2 cellular contexts compared by ENCODE assay signal in the genomic region with DNA sequence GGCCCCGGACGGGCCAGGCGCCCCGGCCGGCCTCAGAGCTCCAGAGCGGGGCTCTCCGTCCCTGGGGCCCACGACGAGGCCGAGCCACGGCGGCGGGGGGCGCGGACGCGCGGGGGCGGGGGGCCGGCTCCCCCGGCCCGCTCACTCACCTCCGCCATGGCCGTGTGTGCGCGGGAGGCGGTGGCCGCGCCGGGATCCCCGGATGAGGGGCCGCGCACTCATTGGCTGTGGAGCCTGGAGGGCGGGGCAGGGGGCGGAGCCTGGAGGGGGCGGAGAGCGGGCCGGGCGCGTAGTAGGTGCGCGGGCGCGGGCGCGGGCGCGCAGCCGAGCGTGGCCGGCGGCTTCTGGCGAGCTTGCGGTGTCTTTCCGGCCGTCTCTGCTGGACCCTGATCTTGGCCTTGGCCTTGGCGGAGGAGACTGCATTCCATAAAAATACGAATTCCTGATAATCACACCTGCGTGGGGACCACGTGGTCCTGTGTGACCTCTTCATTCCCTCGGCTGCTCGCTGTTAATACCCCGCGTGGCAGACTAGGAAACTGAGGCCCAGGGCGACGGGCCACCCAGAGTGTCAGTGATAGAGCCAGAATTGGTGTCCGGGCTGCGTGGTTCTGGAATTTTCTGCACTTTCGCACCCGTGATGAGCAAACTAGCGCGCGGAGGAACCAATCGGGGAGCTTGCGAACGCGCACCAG.
TF ChIP-seq lines count a peak whose summit lies in the region.

A gene with protein sequence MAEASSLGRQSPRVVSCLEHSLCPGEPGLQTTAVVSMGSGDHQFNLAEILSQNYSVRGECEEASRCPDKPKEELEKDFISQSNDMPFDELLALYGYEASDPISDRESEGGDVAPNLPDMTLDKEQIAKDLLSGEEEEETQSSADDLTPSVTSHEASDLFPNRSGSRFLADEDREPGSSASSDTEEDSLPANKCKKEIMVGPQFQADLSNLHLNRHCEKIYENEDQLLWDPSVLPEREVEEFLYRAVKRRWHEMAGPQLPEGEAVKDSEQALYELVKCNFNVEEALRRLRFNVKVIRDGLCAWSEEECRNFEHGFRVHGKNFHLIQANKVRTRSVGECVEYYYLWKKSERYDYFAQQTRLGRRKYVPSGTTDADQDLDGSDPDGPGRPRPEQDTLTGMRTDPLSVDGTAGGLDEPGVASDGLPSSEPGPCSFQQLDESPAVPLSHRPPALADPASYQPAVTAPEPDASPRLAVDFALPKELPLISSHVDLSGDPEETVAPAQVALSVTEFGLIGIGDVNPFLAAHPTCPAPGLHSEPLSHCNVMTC (minus strand): TSS at position 172 of the 695 bp plus-strand sequence. CDS start 14 bp downstream, at position 158.

TF ChIP-seq in HEK293, 187 proteins besides CTCF, POLR2A, EP300 and RAD21 (continued from another document and continues in another):
- TF ChIP-seq, protein P1, sequence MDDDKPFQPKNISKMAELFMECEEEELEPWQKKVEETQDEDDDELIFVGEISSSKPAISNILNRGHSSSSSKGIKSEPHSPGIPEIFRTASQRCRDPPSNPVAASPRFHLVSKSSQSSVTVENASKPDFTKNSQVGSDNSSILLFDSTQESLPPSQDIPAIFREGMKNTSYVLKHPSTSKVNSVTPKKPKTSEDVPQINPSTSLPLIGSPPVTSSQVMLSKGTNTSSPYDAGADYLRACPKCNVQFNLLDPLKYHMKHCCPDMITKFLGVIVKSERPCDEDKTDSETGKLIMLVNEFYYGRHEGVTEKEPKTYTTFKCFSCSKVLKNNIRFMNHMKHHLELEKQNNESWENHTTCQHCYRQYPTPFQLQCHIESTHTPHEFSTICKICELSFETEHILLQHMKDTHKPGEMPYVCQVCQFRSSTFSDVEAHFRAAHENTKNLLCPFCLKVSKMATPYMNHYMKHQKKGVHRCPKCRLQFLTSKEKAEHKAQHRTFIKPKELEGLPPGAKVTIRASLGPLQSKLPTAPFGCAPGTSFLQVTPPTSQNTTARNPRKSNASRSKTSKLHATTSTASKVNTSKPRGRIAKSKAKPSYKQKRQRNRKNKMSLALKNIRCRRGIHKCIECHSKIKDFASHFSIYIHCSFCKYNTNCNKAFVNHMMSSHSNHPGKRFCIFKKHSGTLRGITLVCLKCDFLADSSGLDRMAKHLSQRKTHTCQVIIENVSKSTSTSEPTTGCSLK (tag by site-specific recombination; IDR thresholded peaks at IDR 0.05), result no peak
- no peak for TF ChIP-seq ZNF174 (tag by site-specific recombination; IDR thresholded peaks at IDR 0.05)
- TF ChIP-seq, protein P2, sequence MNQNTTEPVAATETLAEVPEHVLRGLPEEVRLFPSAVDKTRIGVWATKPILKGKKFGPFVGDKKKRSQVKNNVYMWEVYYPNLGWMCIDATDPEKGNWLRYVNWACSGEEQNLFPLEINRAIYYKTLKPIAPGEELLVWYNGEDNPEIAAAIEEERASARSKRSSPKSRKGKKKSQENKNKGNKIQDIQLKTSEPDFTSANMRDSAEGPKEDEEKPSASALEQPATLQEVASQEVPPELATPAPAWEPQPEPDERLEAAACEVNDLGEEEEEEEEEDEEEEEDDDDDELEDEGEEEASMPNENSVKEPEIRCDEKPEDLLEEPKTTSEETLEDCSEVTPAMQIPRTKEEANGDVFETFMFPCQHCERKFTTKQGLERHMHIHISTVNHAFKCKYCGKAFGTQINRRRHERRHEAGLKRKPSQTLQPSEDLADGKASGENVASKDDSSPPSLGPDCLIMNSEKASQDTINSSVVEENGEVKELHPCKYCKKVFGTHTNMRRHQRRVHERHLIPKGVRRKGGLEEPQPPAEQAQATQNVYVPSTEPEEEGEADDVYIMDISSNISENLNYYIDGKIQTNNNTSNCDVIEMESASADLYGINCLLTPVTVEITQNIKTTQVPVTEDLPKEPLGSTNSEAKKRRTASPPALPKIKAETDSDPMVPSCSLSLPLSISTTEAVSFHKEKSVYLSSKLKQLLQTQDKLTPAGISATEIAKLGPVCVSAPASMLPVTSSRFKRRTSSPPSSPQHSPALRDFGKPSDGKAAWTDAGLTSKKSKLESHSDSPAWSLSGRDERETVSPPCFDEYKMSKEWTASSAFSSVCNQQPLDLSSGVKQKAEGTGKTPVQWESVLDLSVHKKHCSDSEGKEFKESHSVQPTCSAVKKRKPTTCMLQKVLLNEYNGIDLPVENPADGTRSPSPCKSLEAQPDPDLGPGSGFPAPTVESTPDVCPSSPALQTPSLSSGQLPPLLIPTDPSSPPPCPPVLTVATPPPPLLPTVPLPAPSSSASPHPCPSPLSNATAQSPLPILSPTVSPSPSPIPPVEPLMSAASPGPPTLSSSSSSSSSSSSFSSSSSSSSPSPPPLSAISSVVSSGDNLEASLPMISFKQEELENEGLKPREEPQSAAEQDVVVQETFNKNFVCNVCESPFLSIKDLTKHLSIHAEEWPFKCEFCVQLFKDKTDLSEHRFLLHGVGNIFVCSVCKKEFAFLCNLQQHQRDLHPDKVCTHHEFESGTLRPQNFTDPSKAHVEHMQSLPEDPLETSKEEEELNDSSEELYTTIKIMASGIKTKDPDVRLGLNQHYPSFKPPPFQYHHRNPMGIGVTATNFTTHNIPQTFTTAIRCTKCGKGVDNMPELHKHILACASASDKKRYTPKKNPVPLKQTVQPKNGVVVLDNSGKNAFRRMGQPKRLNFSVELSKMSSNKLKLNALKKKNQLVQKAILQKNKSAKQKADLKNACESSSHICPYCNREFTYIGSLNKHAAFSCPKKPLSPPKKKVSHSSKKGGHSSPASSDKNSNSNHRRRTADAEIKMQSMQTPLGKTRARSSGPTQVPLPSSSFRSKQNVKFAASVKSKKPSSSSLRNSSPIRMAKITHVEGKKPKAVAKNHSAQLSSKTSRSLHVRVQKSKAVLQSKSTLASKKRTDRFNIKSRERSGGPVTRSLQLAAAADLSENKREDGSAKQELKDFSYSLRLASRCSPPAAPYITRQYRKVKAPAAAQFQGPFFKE (tag by site-specific recombination; IDR thresholded peaks at IDR 0.05; ENCODE audit: borderline replicate concordance), result no peak
- TF ChIP-seq, protein P3, sequence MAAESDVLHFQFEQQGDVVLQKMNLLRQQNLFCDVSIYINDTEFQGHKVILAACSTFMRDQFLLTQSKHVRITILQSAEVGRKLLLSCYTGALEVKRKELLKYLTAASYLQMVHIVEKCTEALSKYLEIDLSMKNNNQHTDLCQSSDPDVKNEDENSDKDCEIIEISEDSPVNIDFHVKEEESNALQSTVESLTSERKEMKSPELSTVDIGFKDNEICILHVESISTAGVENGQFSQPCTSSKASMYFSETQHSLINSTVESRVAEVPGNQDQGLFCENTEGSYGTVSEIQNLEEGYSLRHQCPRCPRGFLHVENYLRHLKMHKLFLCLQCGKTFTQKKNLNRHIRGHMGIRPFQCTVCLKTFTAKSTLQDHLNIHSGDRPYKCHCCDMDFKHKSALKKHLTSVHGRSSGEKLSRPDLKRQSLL (tag by site-specific recombination; IDR thresholded peaks at IDR 0.05), result no peak
- TF ChIP-seq SP2 (tag by site-specific recombination; IDR thresholded peaks at IDR 0.05), result peak; percentile 39
- TF ChIP-seq SALL2 (tag by site-specific recombination; IDR thresholded peaks at IDR 0.05; ENCODE audit: borderline replicate concordance), result no peak
- no peak for TF ChIP-seq HOXA7 (CRISPR knock-in tag; IDR thresholded peaks at IDR 0.05; ENCODE audit: borderline replicate concordance)
- 0 out of 2 replicates have a peak, but pooled peaks have one; percentile 17 for TF ChIP-seq ZXDB (tag by site-specific recombination; IDR thresholded peaks at IDR 0.05)
- TF ChIP-seq ZBTB20 (tag by site-specific recombination; IDR thresholded peaks at IDR 0.05), result no peak
- TF ChIP-seq ZNF76 (tag by site-specific recombination; IDR thresholded peaks at IDR 0.05; ENCODE audit: borderline replicate concordance, low read depth), result no peak
- TF ChIP-seq, protein P4, sequence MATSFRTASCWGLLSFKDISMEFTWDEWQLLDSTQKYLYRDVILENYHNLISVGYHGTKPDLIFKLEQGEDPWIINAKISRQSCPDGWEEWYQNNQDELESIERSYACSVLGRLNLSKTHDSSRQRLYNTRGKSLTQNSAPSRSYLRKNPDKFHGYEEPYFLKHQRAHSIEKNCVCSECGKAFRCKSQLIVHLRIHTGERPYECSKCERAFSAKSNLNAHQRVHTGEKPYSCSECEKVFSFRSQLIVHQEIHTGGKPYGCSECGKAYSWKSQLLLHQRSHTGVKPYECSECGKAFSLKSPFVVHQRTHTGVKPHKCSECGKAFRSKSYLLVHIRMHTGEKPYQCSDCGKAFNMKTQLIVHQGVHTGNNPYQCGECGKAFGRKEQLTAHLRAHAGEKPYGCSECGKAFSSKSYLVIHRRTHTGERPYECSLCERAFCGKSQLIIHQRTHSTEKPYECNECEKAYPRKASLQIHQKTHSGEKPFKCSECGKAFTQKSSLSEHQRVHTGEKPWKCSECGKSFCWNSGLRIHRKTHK (tag by site-specific recombination; IDR thresholded peaks at IDR 0.05), result no peak

TF ChIP-seq in GM12878, 131 proteins besides CTCF, POLR2A, EP300 and RAD21 (continued from another document and continues in another):
- TF ChIP-seq, protein P5, sequence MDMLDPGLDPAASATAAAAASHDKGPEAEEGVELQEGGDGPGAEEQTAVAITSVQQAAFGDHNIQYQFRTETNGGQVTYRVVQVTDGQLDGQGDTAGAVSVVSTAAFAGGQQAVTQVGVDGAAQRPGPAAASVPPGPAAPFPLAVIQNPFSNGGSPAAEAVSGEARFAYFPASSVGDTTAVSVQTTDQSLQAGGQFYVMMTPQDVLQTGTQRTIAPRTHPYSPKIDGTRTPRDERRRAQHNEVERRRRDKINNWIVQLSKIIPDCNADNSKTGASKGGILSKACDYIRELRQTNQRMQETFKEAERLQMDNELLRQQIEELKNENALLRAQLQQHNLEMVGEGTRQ (IDR thresholded peaks at IDR 0.05; ENCODE audit: borderline replicate concordance, low read depth, low read length), result no peak
- TF ChIP-seq, protein P6, sequence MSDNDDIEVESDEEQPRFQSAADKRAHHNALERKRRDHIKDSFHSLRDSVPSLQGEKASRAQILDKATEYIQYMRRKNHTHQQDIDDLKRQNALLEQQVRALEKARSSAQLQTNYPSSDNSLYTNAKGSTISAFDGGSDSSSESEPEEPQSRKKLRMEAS (IDR thresholded peaks at IDR 0.05; ENCODE audit: low read depth, low read length), result peak; percentile 22; the same call in 1 of the 2 replicates
- TF ChIP-seq PAX5 (IDR thresholded peaks at IDR 0.05; ENCODE audit: borderline replicate concordance, low read depth, low read length) (peak; percentile 99), ETV6 (conservative IDR thresholded peaks at IDR 0.05 in 1 of 2, IDR thresholded peaks at IDR 0.05 in 1 of 2; ENCODE audit: borderline replicate concordance in 1 of 2, low read depth in 1 of 2) (no peak), RFX5 (IDR thresholded peaks at IDR 0.05; ENCODE audit: low read depth, low read length) (no peak), RELA (IDR thresholded peaks at IDR 0.05; ENCODE audit: borderline replicate concordance, partially characterized antibody) (no peak), WRNIP1 (IDR thresholded peaks at IDR 0.05; ENCODE audit: borderline replicate concordance, low read depth, low read length) (no peak), CREB1 (IDR thresholded peaks at IDR 0.05; ENCODE audit: low read depth) (no peak; the same call in 1 of the 2 replicates), BHLHE40 (IDR thresholded peaks at IDR 0.05; ENCODE audit: borderline replicate concordance in 1 of 2, low read depth in 2 of 2, low read length in 1 of 2) (peak in 1 of 2 experiments; percentile 17; a peak in 1 of 4 replicates), KAT2A (conservative IDR thresholded peaks at IDR 0.05; ENCODE audit: control insufficient read depth, low read depth, low read length) (no peak), YBX1 (IDR thresholded peaks at IDR 0.05) (no peak)
- TF ChIP-seq, protein P7, sequence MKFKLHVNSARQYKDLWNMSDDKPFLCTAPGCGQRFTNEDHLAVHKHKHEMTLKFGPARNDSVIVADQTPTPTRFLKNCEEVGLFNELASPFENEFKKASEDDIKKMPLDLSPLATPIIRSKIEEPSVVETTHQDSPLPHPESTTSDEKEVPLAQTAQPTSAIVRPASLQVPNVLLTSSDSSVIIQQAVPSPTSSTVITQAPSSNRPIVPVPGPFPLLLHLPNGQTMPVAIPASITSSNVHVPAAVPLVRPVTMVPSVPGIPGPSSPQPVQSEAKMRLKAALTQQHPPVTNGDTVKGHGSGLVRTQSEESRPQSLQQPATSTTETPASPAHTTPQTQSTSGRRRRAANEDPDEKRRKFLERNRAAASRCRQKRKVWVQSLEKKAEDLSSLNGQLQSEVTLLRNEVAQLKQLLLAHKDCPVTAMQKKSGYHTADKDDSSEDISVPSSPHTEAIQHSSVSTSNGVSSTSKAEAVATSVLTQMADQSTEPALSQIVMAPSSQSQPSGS (IDR thresholded peaks at IDR 0.05; ENCODE audit: low read length), result no peak
- TF ChIP-seq, protein P8, sequence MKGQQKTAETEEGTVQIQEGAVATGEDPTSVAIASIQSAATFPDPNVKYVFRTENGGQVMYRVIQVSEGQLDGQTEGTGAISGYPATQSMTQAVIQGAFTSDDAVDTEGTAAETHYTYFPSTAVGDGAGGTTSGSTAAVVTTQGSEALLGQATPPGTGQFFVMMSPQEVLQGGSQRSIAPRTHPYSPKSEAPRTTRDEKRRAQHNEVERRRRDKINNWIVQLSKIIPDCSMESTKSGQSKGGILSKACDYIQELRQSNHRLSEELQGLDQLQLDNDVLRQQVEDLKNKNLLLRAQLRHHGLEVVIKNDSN (IDR thresholded peaks at IDR 0.05; ENCODE audit: borderline replicate concordance, extremely low read length, insufficient read depth, low read depth, low read length), result peak; percentile 28
- TF ChIP-seq, protein P9, sequence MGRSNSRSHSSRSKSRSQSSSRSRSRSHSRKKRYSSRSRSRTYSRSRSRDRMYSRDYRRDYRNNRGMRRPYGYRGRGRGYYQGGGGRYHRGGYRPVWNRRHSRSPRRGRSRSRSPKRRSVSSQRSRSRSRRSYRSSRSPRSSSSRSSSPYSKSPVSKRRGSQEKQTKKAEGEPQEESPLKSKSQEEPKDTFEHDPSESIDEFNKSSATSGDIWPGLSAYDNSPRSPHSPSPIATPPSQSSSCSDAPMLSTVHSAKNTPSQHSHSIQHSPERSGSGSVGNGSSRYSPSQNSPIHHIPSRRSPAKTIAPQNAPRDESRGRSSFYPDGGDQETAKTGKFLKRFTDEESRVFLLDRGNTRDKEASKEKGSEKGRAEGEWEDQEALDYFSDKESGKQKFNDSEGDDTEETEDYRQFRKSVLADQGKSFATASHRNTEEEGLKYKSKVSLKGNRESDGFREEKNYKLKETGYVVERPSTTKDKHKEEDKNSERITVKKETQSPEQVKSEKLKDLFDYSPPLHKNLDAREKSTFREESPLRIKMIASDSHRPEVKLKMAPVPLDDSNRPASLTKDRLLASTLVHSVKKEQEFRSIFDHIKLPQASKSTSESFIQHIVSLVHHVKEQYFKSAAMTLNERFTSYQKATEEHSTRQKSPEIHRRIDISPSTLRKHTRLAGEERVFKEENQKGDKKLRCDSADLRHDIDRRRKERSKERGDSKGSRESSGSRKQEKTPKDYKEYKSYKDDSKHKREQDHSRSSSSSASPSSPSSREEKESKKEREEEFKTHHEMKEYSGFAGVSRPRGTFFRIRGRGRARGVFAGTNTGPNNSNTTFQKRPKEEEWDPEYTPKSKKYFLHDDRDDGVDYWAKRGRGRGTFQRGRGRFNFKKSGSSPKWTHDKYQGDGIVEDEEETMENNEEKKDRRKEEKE (IDR thresholded peaks at IDR 0.05), result no peak
